9 cellular contexts compared by ENCODE assay signal in genomic region chr6:4778086-4778485, GRCh38. TPM values are rescaled to one million over a fixed set of nuclear protein-coding genes. Genes with fewer than 3 reads are reported as not detected.
DNase-seq lines count a peak whose midpoint lies in the region; ATAC-seq and TF ChIP-seq lines count a peak whose summit lies in the region.
"Had no signal": no experiment of that assay in that cellular context is flagged by ENCODE, and none has a peak within 500 bp of the region (broad histone marks: within the 10 kb centered on the region; RNA-seq: fewer than 3 reads in every experiment).

No MANE protein-coding gene starts in this region.

- H3K27me3 Mint-ChIP-seq in activated naive CD8-positive, alpha-beta T cell treated with anti-CD3 and anti-CD28 coated beads, Interleukin-2, amount 50 U/mL, for 24 hours = peaks cover 10% of the 10 kb centered on the region

- no peaks in the 10 kb centered on the region for H3K27me3 ChIP-seq in HCT116 (ENCODE audit: insufficient read depth, low read length)
- no peaks in the 10 kb centered on the region for H3K27me3 ChIP-seq in mucosa of rectum (ENCODE audit: control insufficient read depth in 2 of 2, insufficient read depth in 2 of 2, low read length in 2 of 2)

- intact Hi-C loops in HCT116 (cut with micrococcal nuclease) (loop anchor here (5.0 kb wide), 2 partner anchors 159 to 421 kb away; no protein-coding TSS in a partner anchor), head of caudate nucleus (cut with DNase I) (loop anchor here (5.0 kb wide), 1 partner anchor 171 kb away; no protein-coding TSS in a partner anchor)

- H3K27ac Mint-ChIP-seq in activated naive CD8-positive, alpha-beta T cell treated with anti-CD3 and anti-CD28 coated beads, Interleukin-2, amount 50 U/mL, for 24 hours = peak overlapping the region; percentile 85

- H3K4me1 Mint-ChIP-seq in activated naive CD8-positive, alpha-beta T cell treated with anti-CD3 and anti-CD28 coated beads, Interleukin-2, amount 50 U/mL, for 24 hours = peaks cover 75% of the 10 kb centered on the region

- H3K9ac ChIP-seq in HCT116 (ENCODE audit: low read length) = peak overlapping the region; percentile 66; the same call in 1 of the 2 replicates
- peak overlapping the region in 1 of 2 donors; percentile 66 for H3K9ac ChIP-seq in mucosa of rectum (ENCODE audit: low read depth in 1 of 2, low read length in 2 of 2)

- no peak for TF ChIP-seq CTCF in HCT116 (IDR thresholded peaks at IDR 0.05 in 2 of 3, conservative IDR thresholded peaks at IDR 0.05 in 1 of 3; ENCODE audit: borderline replicate concordance in 1 of 3, insufficient read depth in 1 of 3, low read depth in 2 of 3, low read length in 2 of 3)

- no peaks in the 10 kb centered on the region for H3K9me2 ChIP-seq in HCT116 (ENCODE audit: insufficient read depth)

- no peaks in the 10 kb centered on the region for H3K36me3 ChIP-seq in HCT116 (ENCODE audit: control insufficient read depth in 1 of 2, insufficient read depth in 2 of 2, low read length in 2 of 2)
- H3K36me3 ChIP-seq in mucosa of rectum (ENCODE audit: control insufficient read depth in 2 of 2, insufficient read depth in 2 of 2, low read length in 2 of 2) = no peaks in the 10 kb centered on the region

- DNase-seq in CD1c-positive myeloid dendritic cell (ENCODE audit: extremely low spot score) = peak; percentile 36
- DNase-seq in HCT116 (ENCODE audit: low read depth, low spot score) = no peak
- no peak for DNase-seq in activated naive CD8-positive, alpha-beta T cell treated with anti-CD3 and anti-CD28 coated beads, Interleukin-2, amount 50 U/mL, for 24 hours
- no peak for DNase-seq in head of caudate nucleus
- DNase-seq in mucosa of gallbladder (ENCODE audit: low spot score) = no peak
- DNase-seq in putamen (ENCODE audit: low spot score) = no peak
- DNase-seq: NCI-H510A had no signal

- peaks cover 23% of the 10 kb centered on the region for H3K9me3 Mint-ChIP-seq in activated naive CD8-positive, alpha-beta T cell treated with anti-CD3 and anti-CD28 coated beads, Interleukin-2, amount 50 U/mL, for 24 hours

- CTCF ChIA-PET in HCT116 (lab: Charles Lee) = no interaction called here

- TF ChIP-seq POLR2A in HCT116 (IDR thresholded peaks at IDR 0.05; ENCODE audit: borderline replicate concordance, extremely low read depth, insufficient read depth, insufficient read length) = no peak

- POLR2A ChIA-PET in HCT116 (lab: Charles Lee) = no interaction called here

- TF ChIP-seq RAD21 in HCT116 (IDR thresholded peaks at IDR 0.05; ENCODE audit: low read depth) = no peak

- peaks cover 20% of the 10 kb centered on the region for H3K36me3 Mint-ChIP-seq in activated naive CD8-positive, alpha-beta T cell treated with anti-CD3 and anti-CD28 coated beads, Interleukin-2, amount 50 U/mL, for 24 hours (ENCODE audit: low read depth)

- H4K20me1 ChIP-seq in HCT116 (ENCODE audit: insufficient read depth) = peaks cover 20% of the 10 kb centered on the region; the same call in 1 of the 2 replicates

- no peak for ATAC-seq in HCT116
- peak; percentile 40 for ATAC-seq in activated naive CD8-positive, alpha-beta T cell treated with anti-CD3 and anti-CD28 coated beads, Interleukin-2, amount 50 U/mL, for 24 hours
- ATAC-seq in HG03460 (IDR thresholded peaks at IDR 0.05; ENCODE audit: unreplicated experiment) = no peak

- peak overlapping the region; percentile 75 for H3K4me2 ChIP-seq in HCT116 (ENCODE audit: low read length)

- H3K4me3 Mint-ChIP-seq in activated naive CD8-positive, alpha-beta T cell treated with anti-CD3 and anti-CD28 coated beads, Interleukin-2, amount 50 U/mL, for 24 hours = peak overlapping the region; percentile 85

- H3K27ac ChIP-seq in HCT116 (ENCODE audit: low read depth, low read length) (no peak overlapping the region), mucosa of rectum (ENCODE audit: low read depth in 2 of 2, low read length in 2 of 2) (peak overlapping the region in 1 of 2 donors; percentile 59)

- H3K4me1 ChIP-seq in HCT116 (ENCODE audit: control insufficient read depth in 1 of 2, insufficient read depth in 2 of 2, low read length in 2 of 2) (peaks cover 14 to 45% of the 10 kb centered on the region in 2 experiments; a peak in 3 of 4 replicates), mucosa of rectum (ENCODE audit: control insufficient read depth in 2 of 2, insufficient read depth in 2 of 2, low read length in 2 of 2) (peaks cover 27 to 39% of the 10 kb centered on the region in 2 donors)

- BruUV-seq in HCT116 (replicated peaks; lab: Mats Ljungman, UMichigan) = no TSS peak

- H3K79me2 ChIP-seq in HCT116 (ENCODE audit: insufficient read depth, low read length) = peaks cover 61% of the 10 kb centered on the region

- RAD21 ChIA-PET in HCT116 (lab: Charles Lee; ENCODE audit: low non-redundant PET in 1 of 2, low total read pairs in 2 of 2, uncharacterized antibody in 2 of 2, unreplicated experiment in 2 of 2) = no interaction called here

- H2AFZ ChIP-seq in HCT116 (ENCODE audit: low read depth, low read length, poor library complexity, severe bottlenecking) = no peak overlapping the region

- H3K9me3 ChIP-seq in HCT116 (ENCODE audit: control insufficient read depth in 1 of 2, insufficient read depth in 1 of 2, low read depth in 1 of 2, low read length in 2 of 2) (no peaks in the 10 kb centered on the region), mucosa of rectum (ENCODE audit: control insufficient read depth in 2 of 2, low read length in 2 of 2) (no peaks in the 10 kb centered on the region)

- H3K4me3 ChIP-seq in HCT116 (replicated peaks in 1 of 2; ENCODE audit: low read depth in 1 of 2, low read length in 2 of 2) (peak overlapping the region; percentile 67 to 73), mucosa of rectum (ENCODE audit: low read length in 2 of 2) (peak overlapping the region; percentile 63 to 88)

TF ChIP-seq in HCT116, 20 proteins besides CTCF, POLR2A, EP300 and RAD21:
- TF ChIP-seq SIN3A (IDR thresholded peaks at IDR 0.05; ENCODE audit: low read depth) (no peak), CBX3 (IDR thresholded peaks at IDR 0.05; ENCODE audit: low read depth) (peak; percentile 55; the same call in 1 of the 2 replicates)

RNA-seq across cellular contexts. Expression of gene CDYL, which starts 1.9 kb away (rescaled TPM):
- total RNA-seq in HCT116 (2021; ENCODE audit: unreplicated experiment) (42.6 TPM), mucosa of gallbladder (30.4 TPM)
- 23.5 and 25.3 TPM in 2 replicates for polyA plus RNA-seq in HCT116 (2012)
